In the genomic region with DNA sequence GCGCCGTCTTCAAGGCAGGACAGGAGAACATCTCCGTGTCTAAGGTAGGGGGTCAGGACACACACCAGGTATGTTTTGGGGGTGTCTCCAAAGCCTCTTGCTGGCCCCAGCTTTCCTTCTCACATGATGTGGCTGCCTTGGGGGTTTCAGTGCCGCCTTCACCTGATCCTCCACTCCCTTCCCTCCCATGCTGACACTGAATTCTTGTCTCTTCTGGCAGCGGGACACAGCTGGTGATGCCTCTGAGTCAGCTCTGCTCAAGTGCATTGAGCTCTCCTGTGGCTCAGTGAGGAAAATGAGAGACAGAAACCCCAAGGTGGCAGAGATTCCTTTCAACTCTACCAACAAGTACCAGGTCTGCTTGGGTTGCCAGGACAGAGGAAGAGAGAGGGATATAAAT, we compare ENCODE assay signal across 17 cellular contexts. TPM values are rescaled to one million over a fixed set of nuclear protein-coding genes. Genes with fewer than 3 reads are reported as not detected.
DNase-seq lines count a peak whose midpoint lies in the region; ATAC-seq and TF ChIP-seq lines count a peak whose summit lies in the region.
"Had no signal": no experiment of that assay in that cellular context is flagged by ENCODE, and none has a peak within 500 bp of the region (broad histone marks: within the 10 kb centered on the region; RNA-seq: fewer than 3 reads in every experiment).

No MANE protein-coding gene starts in this region.

- no peaks in the 10 kb centered on the region for H3K9me3 ChIP-seq in IMR-90 (ENCODE audit: control insufficient read depth, insufficient read depth, low read length)
- H3K9me3 ChIP-seq in esophagus squamous epithelium, result no peaks in the 10 kb centered on the region
- H3K9me3 ChIP-seq in psoas muscle, result no peaks in the 10 kb centered on the region
- H3K9me3 ChIP-seq: BLaER1 had no signal

- no peak for ATAC-seq in IMR-90 (ENCODE audit: low read depth)
- peak; percentile 49 to 60 (median 52) for ATAC-seq in psoas muscle
- ATAC-seq in GM19397 (IDR thresholded peaks at IDR 0.05; ENCODE audit: unreplicated experiment), result no peak
- ATAC-seq: activated CD8-positive, alpha-beta T cell treated with anti-CD3 and anti-CD28 coated beads, Interleukin-2, amount 10 ng/mL, durations not matched to agents 7 days and 5 days had no signal

- POLR2A ChIA-PET in IMR-90 (lab: Charles Lee; ENCODE audit: unreplicated experiment), result no interaction called here

- H4K5ac ChIP-seq in IMR-90 (ENCODE audit: low read depth, low read length), result no peak overlapping the region

- no peak for TF ChIP-seq RAD21 in IMR-90 (IDR thresholded peaks at IDR 0.05; ENCODE audit: low read length)

- H3K56ac ChIP-seq in IMR-90 (ENCODE audit: extremely low read depth, insufficient read depth, low read length), result no peak overlapping the region

- intact Hi-C loops in IMR-90 (cut with micrococcal nuclease), result no loop called here
- intact Hi-C loops in esophagus squamous epithelium (cut with DNase I), result no loop called here
- intact Hi-C loops in psoas muscle (cut with DNase I), result no loop called here

- in situ Hi-C loops in IMR-90 (cut with MboI; ENCODE audit: low sequenced_read_pairs), result no loop called here

- no peak overlapping the region for H3K4ac ChIP-seq in IMR-90 (ENCODE audit: low read depth, low read length)

- no peak overlapping the region for H2BK120ac ChIP-seq in IMR-90 (ENCODE audit: low read depth, low read length)

- H3K27me3 ChIP-seq in IMR-90 (ENCODE audit: control insufficient read depth, insufficient read depth, low read length) (peaks cover 18% of the 10 kb centered on the region), esophagus squamous epithelium (no peaks in the 10 kb centered on the region), psoas muscle (ENCODE audit: insufficient read depth in 3 of 3, low read length in 2 of 3) (no peaks in the 10 kb centered on the region)
- H3K27me3 ChIP-seq: BLaER1 had no signal

- BruUV-seq in IMR-90 (replicated peaks; lab: Mats Ljungman, UMichigan), result no TSS peak

- H3K23ac ChIP-seq in IMR-90 (ENCODE audit: low read depth, low read length), result no peak overlapping the region

- H3K79me1 ChIP-seq in IMR-90 (ENCODE audit: low read depth in 1 of 2, low read length in 2 of 2), result no peaks in the 10 kb centered on the region

- no peak overlapping the region for H4K8ac ChIP-seq in IMR-90 (ENCODE audit: low read depth in 2 of 2, low read length in 2 of 2)

- H2AK5ac ChIP-seq in IMR-90 (ENCODE audit: low read depth, low read length), result no peak overlapping the region

- H3K36me3 ChIP-seq in IMR-90 (ENCODE audit: control insufficient read depth, insufficient read depth, low read length) (no peaks in the 10 kb centered on the region), esophagus squamous epithelium (peaks cover 0 to 6% (median 0%) of the 10 kb centered on the region in 3 donors), psoas muscle (ENCODE audit: insufficient read depth in 1 of 2, low read depth in 1 of 2) (peaks cover 0 to 86% of the 10 kb centered on the region in 2 donors)
- H3K36me3 ChIP-seq: BLaER1 had no signal

- CTCF ChIA-PET in IMR-90 (lab: Yijun Ruan, JAX), result interaction anchor here (1.4 kb wide), 1 partner anchor 13 kb away, joined by 3 read pairs; no protein-coding TSS in a partner anchor

- TF ChIP-seq POLR2A in IMR-90 (IDR thresholded peaks at IDR 0.05; ENCODE audit: low read depth, low read length) (no peak), esophagus squamous epithelium (IDR thresholded peaks at IDR 0.05) (no peak)

- no peak overlapping the region for H2AFZ ChIP-seq in IMR-90 (replicated peaks; ENCODE audit: low read length, poor library complexity)

- H3K4me2 ChIP-seq in IMR-90 (ENCODE audit: low read depth, low read length), result no peak overlapping the region
- H3K4me2 ChIP-seq: BLaER1 had no signal

- no peak overlapping the region for H3K27ac ChIP-seq in IMR-90 (ENCODE audit: insufficient read depth, low read length)
- peak overlapping the region in 3 of 4 donors; percentile 34 to 80 (median 48) for H3K27ac ChIP-seq in esophagus squamous epithelium
- peak overlapping the region; percentile 98 for H3K27ac ChIP-seq in psoas muscle
- H3K27ac ChIP-seq: BLaER1, SK-N-MC had no signal

- peaks cover 13% of the 10 kb centered on the region for H3K4me1 ChIP-seq in IMR-90 (ENCODE audit: control insufficient read depth, insufficient read depth, low read length)
- peaks cover 4 to 35% (median 17%) of the 10 kb centered on the region in 3 donors for H3K4me1 ChIP-seq in esophagus squamous epithelium
- peaks cover 94% of the 10 kb centered on the region for H3K4me1 ChIP-seq in psoas muscle
- H3K4me1 ChIP-seq: BLaER1 had no signal

- no peaks in the 10 kb centered on the region for H4K20me1 ChIP-seq in IMR-90 (ENCODE audit: insufficient read depth, low read length)
- H4K20me1 ChIP-seq: BLaER1 had no signal

- H3K18ac ChIP-seq in IMR-90 (ENCODE audit: low read depth, low read length), result no peak overlapping the region

- H2BK15ac ChIP-seq in IMR-90 (ENCODE audit: low read depth, low read length), result no peak overlapping the region

- H3K14ac ChIP-seq in IMR-90 (replicated peaks; ENCODE audit: low read depth, low read length), result no peak overlapping the region

- WGBS in IMR-90 (ENCODE audit: extremely low coverage in 2 of 2, insufficient read length in 1 of 2), 2 experiments, result no CpG with 5 or more reads among the region's 5 CpGs
- 82 to 100% methylated on average over 4 to 5 of the region's 5 CpGs for WGBS in esophagus squamous epithelium, 2 donors
- 41 to 62% (median 46%) methylated on average over 5 of the region's 5 CpGs for WGBS in psoas muscle, 3 donors

- no peak overlapping the region for H3K9ac ChIP-seq in IMR-90 (ENCODE audit: low read depth, low read length)
- H3K9ac ChIP-seq: BLaER1 had no signal

- H3K9me1 ChIP-seq in IMR-90 (ENCODE audit: insufficient read depth, low read length), result peaks cover 20% of the 10 kb centered on the region

- DNase-seq in AG10803 (ENCODE audit: low read depth) (peak; percentile 28), IMR-90 (peak; percentile 38), esophagus squamous epithelium (lab: John Stamatoyannopoulos, UW) (no peak), psoas muscle (peak; percentile 44 to 81), NCI-H2227 (lab: John Stamatoyannopoulos, UW; ENCODE audit: unreplicated experiment) (no peak), D341Med (ENCODE audit: low spot score) (no peak), NCI-H1436 (lab: John Stamatoyannopoulos, UW) (no peak)
- DNase-seq: activated CD8-positive, alpha-beta T cell treated with anti-CD3 and anti-CD28 coated beads, Interleukin-2, amount 10 ng/mL, durations not matched to agents 7 days and 5 days; amniotic stem cell; MV-4-11; small intestine; stimulated activated naive CD4-positive, alpha-beta T cell had no signal

- no peak overlapping the region for H2AK9ac ChIP-seq in IMR-90 (replicated peaks; ENCODE audit: low read depth, low read length, poor library complexity)

- H3K4me3 ChIP-seq in AG10803 (ENCODE audit: low read length), result no peak overlapping the region
- no peak overlapping the region for H3K4me3 ChIP-seq in IMR-90 (ENCODE audit: insufficient read depth, low read depth, low read length)
- H3K4me3 ChIP-seq in esophagus squamous epithelium, result no peak overlapping the region
- H3K4me3 ChIP-seq in psoas muscle, result peak overlapping the region; percentile 52
- H3K4me3 ChIP-seq: BLaER1, SK-N-MC had no signal

- H4K91ac ChIP-seq in IMR-90 (ENCODE audit: insufficient read depth, low read depth, low read length), result no peak overlapping the region

- no peak for TF ChIP-seq CTCF in AG10803 (conservative IDR thresholded peaks at IDR 0.05; ENCODE audit: low read length)
- TF ChIP-seq CTCF in IMR-90 (conservative IDR thresholded peaks at IDR 0.05; ENCODE audit: low read depth, low read length), result no peak
- no peak for TF ChIP-seq CTCF in esophagus squamous epithelium (IDR thresholded peaks at IDR 0.05)
- TF ChIP-seq CTCF in psoas muscle (IDR thresholded peaks at IDR 0.05), result no peak

- no peak overlapping the region for H2BK20ac ChIP-seq in IMR-90 (ENCODE audit: low read depth, low read length)

- no peak overlapping the region for H2BK5ac ChIP-seq in IMR-90 (ENCODE audit: low read depth, low read length, poor library complexity, severe bottlenecking)

- dilution Hi-C loops in IMR-90 (cut with HindIII; ENCODE audit: low sequenced_read_pairs, unreplicated experiment), result no loop called here

RNA-seq across cellular contexts. Expression of gene ATP1A2, which starts 13.5 kb away (rescaled TPM):
- under 0.01 and 0.28 TPM in 2 replicates for total RNA-seq in IMR-90 (2012; rRNA removed)
- 0.14 and 0.15 TPM in 2 replicates for polyA plus RNA-seq in IMR-90 (2012; rRNA removed)
- polyA plus RNA-seq in IMR-90 (2012; cell fraction: cytosol; rRNA removed), result 0.01 and 0.16 TPM in 2 replicates
- polyA plus RNA-seq in IMR-90 (2012; cell fraction: nucleus; rRNA removed; ENCODE audit: low replicate concordance), result 0.35 and 0.52 TPM in 2 replicates
- total RNA-seq in esophagus squamous epithelium, result 10 to 100 TPM in 1 of 4 donors, 1 to 10 TPM in 3; 2.2 to 32.6 (median 5.3) TPM
- 1,000 to 10,000 TPM in 1 of 4 donors, 100 to 1,000 TPM in 3; 523 to 1,040 (median 587) TPM for total RNA-seq in psoas muscle
- polyA plus RNA-seq in psoas muscle, result 100 to 1,000 TPM in 2 of 3 donors, 10 to 100 TPM in 1; 52.5 to 194 (median 162) TPM
- total RNA-seq: activated CD8-positive, alpha-beta T cell treated with anti-CD3 and anti-CD28 coated beads, Interleukin-2, amount 10 ng/mL, durations not matched to agents 7 days and 5 days; HT-29 had no signal

RNA-seq across cellular contexts. Expression of gene ATP1A4, which starts 22.4 kb away (rescaled TPM):
- not detected in 2 replicates for total RNA-seq in IMR-90 (2012; rRNA removed)
- not detected in 2 replicates for polyA plus RNA-seq in IMR-90 (2012; rRNA removed)
- not detected in 2 replicates for polyA plus RNA-seq in IMR-90 (2012; cell fraction: cytosol; rRNA removed)
- not detected in 2 replicates for polyA plus RNA-seq in IMR-90 (2012; cell fraction: nucleus; rRNA removed; ENCODE audit: low replicate concordance)
- total RNA-seq in esophagus squamous epithelium, result 1 to 10 TPM in 1 of 4 donors, under 1 TPM in 1, not detected in 2; 0.19 to 1.8 TPM
- 1 to 10 TPM in 1 of 4 donors, under 1 TPM in 3; 0.07 to 2.0 (median 0.38) TPM for total RNA-seq in psoas muscle
- 1 to 10 TPM in 1 of 3 donors, under 1 TPM in 2; 0.03 to 1.3 (median 0.13) TPM for polyA plus RNA-seq in psoas muscle
- total RNA-seq: activated CD8-positive, alpha-beta T cell treated with anti-CD3 and anti-CD28 coated beads, Interleukin-2, amount 10 ng/mL, durations not matched to agents 7 days and 5 days; HT-29 had no signal

RNA-seq across cellular contexts. Expression of gene IGSF8, which starts 30.6 kb away (rescaled TPM):
- total RNA-seq in IMR-90 (2012; rRNA removed) (7.5 and 8.8 TPM in 2 replicates), esophagus squamous epithelium (10 to 100 TPM; 17.0 to 19.6 (median 17.2) TPM), psoas muscle (1 to 10 TPM; 4.3 to 8.6 (median 6.4) TPM)
- polyA plus RNA-seq in IMR-90 (2012; rRNA removed) (25.2 and 26.3 TPM in 2 replicates), psoas muscle (1 to 10 TPM; 4.9 to 6.5 (median 6.4) TPM)
- 24.0 and 37.8 TPM in 2 replicates for polyA plus RNA-seq in IMR-90 (2012; cell fraction: cytosol; rRNA removed)
- 23.9 and 55.0 TPM in 2 replicates for polyA plus RNA-seq in IMR-90 (2012; cell fraction: nucleus; rRNA removed; ENCODE audit: low replicate concordance)

RNA-seq across cellular contexts. Expression of gene KCNJ9, which starts 47.7 kb away (rescaled TPM):
- total RNA-seq in IMR-90 (2012; rRNA removed) (not detected in 2 replicates), esophagus squamous epithelium (not detected), psoas muscle (not detected)
- polyA plus RNA-seq in IMR-90 (2012; rRNA removed) (not detected in 2 replicates), psoas muscle (under 1 TPM in 2 of 3 donors, not detected in 1; 0.01 to 0.04 TPM)
- not detected in 2 replicates for polyA plus RNA-seq in IMR-90 (2012; cell fraction: cytosol; rRNA removed)
- polyA plus RNA-seq in IMR-90 (2012; cell fraction: nucleus; rRNA removed; ENCODE audit: low replicate concordance), result not detected in 2 replicates
- total RNA-seq: activated CD8-positive, alpha-beta T cell treated with anti-CD3 and anti-CD28 coated beads, Interleukin-2, amount 10 ng/mL, durations not matched to agents 7 days and 5 days; HT-29; mesenteric fat pad had no signal

RNA-seq across cellular contexts. Expression of gene KCNJ10, which starts 59.1 kb away (rescaled TPM):
- total RNA-seq in IMR-90 (2012; rRNA removed) (not detected in 2 replicates), esophagus squamous epithelium (under 1 TPM in 1 of 4 donors, not detected in 3; 0.59 TPM), psoas muscle (under 1 TPM in 2 of 4 donors, not detected in 2; 0.08 to 0.09 TPM)
- polyA plus RNA-seq in IMR-90 (2012; rRNA removed) (not detected in 2 replicates), psoas muscle (under 1 TPM in 2 of 3 donors, not detected in 1; 0.01 to 0.03 TPM)
- not detected in 2 replicates for polyA plus RNA-seq in IMR-90 (2012; cell fraction: cytosol; rRNA removed)
- polyA plus RNA-seq in IMR-90 (2012; cell fraction: nucleus; rRNA removed; ENCODE audit: low replicate concordance), result not detected in 2 replicates
- total RNA-seq: activated CD8-positive, alpha-beta T cell treated with anti-CD3 and anti-CD28 coated beads, Interleukin-2, amount 10 ng/mL, durations not matched to agents 7 days and 5 days; HT-29 had no signal

Comparison
In these comparisons a context has a peak if more than half of its experiments do, and no peak if none do; other contexts are left out.
1. DNase-seq: peak in AG10803 (single experiment), IMR-90 (single experiment) and psoas muscle (2 of 2); none in esophagus squamous epithelium (single experiment), NCI-H2227 (single experiment), D341Med (single experiment) and NCI-H1436 (single experiment).
2. ATAC-seq: peak in psoas muscle (4 of 4); none in IMR-90 (single experiment) and GM19397 (single experiment).
3. RNA of gene ATP1A2, which starts 13.5 kb away (total RNA-seq): 523 to 1,040 TPM in psoas muscle; 2.2 to 32.6 TPM in esophagus squamous epithelium and under 0.01 to 0.28 TPM in IMR-90; every median in the first group is over 10 times any median in the second.